8 cellular contexts compared by ENCODE assay signal in genomic region chr1:111739222-111739983, GRCh38. TPM values are rescaled to one million over a fixed set of nuclear protein-coding genes. Genes with fewer than 3 reads are reported as not detected.
DNase-seq lines count a peak whose midpoint lies in the region; ATAC-seq and TF ChIP-seq lines count a peak whose summit lies in the region.

Gene INKA2, minus strand, starts transcription at chr1:111739395. Its CDS starts 153 bp downstream, at chr1:111739242.

- intact Hi-C loops in colonic mucosa (cut with DNase I) = no loop called here

- peak; percentile 67 for TF ChIP-seq POLR2A in GM19099 (IDR thresholded peaks at IDR 0.05; ENCODE audit: extremely low read depth, insufficient read length, low read depth)

- TF ChIP-seq CTCF in BJ (IDR thresholded peaks at IDR 0.05; ENCODE audit: insufficient read depth, low read depth, low read length) = no peak
- no peak for TF ChIP-seq CTCF in colonic mucosa (IDR thresholded peaks at IDR 0.05)

- peaks cover 5% of the 10 kb centered on the region for H3K4me1 ChIP-seq in colonic mucosa

- POLR2A ChIA-PET in BJ (lab: Charles Lee) = interaction anchor here (0.7 to 1.2 kb wide), 2 partner anchors 50 to 232 kb away, joined by 5 to 6 read pairs; no protein-coding TSS in a partner anchor

- H3K27ac ChIP-seq in colonic mucosa = peak within 1 kb of the TSS; percentile 90

- H3K9me3 ChIP-seq in colonic mucosa = no peaks in the 10 kb centered on the region

- H3K27me3 ChIP-seq in BJ (ENCODE audit: control insufficient read depth, insufficient read depth, low read length) = no peaks in the 10 kb centered on the region
- H3K27me3 ChIP-seq in colonic mucosa = no peaks in the 10 kb centered on the region

- H3K4me3 ChIP-seq in BJ (ENCODE audit: low read depth, low read length) (peak within 1 kb of the TSS; percentile 62), colonic mucosa (peak within 1 kb of the TSS; percentile 58)

- CTCF ChIA-PET in BJ (lab: Yijun Ruan, JAX) = interaction anchor here (0.6 to 4.0 kb wide), 7 partner anchors 8 to 231 kb away, joined by 3 to 14 read pairs (median 4); no protein-coding TSS in a partner anchor

- DNase-seq in BJ (ENCODE audit: low read depth) = no peak
- peak; percentile 77 for DNase-seq in NCI-H446 treated with DMSO at 0.1 percent for 48 hours (lab: John Stamatoyannopoulos, UW)
- peak; percentile 86 for DNase-seq in activated CD4-positive, alpha-beta T cell treated with anti-CD3 and anti-CD28 coated beads for 48 hours
- DNase-seq in colonic mucosa = peak; percentile 94
- peak; percentile 90 for DNase-seq in left lobe of liver (ENCODE audit: low spot score)
- peak; percentile 75 to 86 for DNase-seq in stimulated activated CD4-positive, alpha-beta T cell treated with anti-CD3 and anti-CD28 coated beads, Interleukin-2, amount 100 ng/mL, for 24 hours

- ATAC-seq in HG03354 (IDR thresholded peaks at IDR 0.05; ENCODE audit: poor library complexity, severe bottlenecking, unreplicated experiment) (peak; percentile 76), left lobe of liver (peak; percentile 90)

- no peaks in the 10 kb centered on the region for H3K36me3 ChIP-seq in BJ (ENCODE audit: control insufficient read depth, insufficient read depth, low read length)
- no peaks in the 10 kb centered on the region for H3K36me3 ChIP-seq in colonic mucosa

- H3K9ac ChIP-seq in colonic mucosa (ENCODE audit: low read depth in 2 of 2, low read length in 2 of 2) = peak within 1 kb of the TSS; percentile 81 to 89

RNA-seq across cellular contexts. Expression of gene INKA2, which starts in this region (rescaled TPM):
- polyA plus RNA-seq in BJ (2011; rRNA removed) = 2.3 and 2.8 TPM in 2 replicates
- polyA minus RNA-seq in BJ (2011; rRNA and poly(A)+ RNA removed) = 1.9 and 4.8 TPM in 2 replicates
- total RNA-seq in colonic mucosa (1 to 10 TPM; 2.2 to 4.0 TPM), left lobe of liver (1.1 TPM)
